10 cellular contexts compared by ENCODE assay signal in the genomic region with DNA sequence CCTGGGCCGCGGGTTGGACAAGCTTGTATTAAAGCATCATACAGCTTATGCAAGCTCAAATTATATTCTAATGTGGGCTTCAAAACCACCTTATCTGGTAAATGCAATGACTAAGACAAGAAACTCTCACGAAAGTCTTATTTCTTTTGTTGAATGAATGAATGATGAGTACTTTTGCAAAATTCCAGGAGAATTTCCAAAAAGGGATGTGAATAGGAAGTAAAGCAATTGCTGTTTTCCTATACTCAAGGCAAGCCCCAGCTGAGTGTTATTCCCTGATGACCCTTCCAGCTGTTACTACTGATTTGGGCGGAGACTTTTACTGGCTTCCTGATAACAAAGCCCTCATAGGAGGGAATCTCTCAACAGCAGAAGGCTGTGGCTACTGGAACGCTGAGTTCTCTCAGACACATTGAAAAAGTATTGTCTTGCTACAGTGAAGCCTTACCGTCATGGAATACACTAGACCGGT.
DNase-seq lines count a peak whose midpoint lies in the region; ATAC-seq, FAIRE-seq and TF ChIP-seq lines count a peak whose summit lies in the region.
"Had no signal": no experiment of that assay in that cellular context is flagged by ENCODE, and none has a peak within 500 bp of the region (broad histone marks: within the 10 kb centered on the region; RNA-seq: fewer than 3 reads in every experiment).

No MANE protein-coding gene starts in this region.

- H3K36me3 ChIP-seq in BLaER1 (no peaks in the 10 kb centered on the region), endothelial cell of umbilical vein (ENCODE audit: control insufficient read depth in 2 of 2, extremely low read depth in 1 of 2, insufficient read depth in 2 of 2, low read length in 2 of 2) (no peaks in the 10 kb centered on the region), lower lobe of right lung (no peaks in the 10 kb centered on the region), mammary epithelial cell (ENCODE audit: insufficient read depth, low read length) (no peaks in the 10 kb centered on the region)
- H3K36me3 ChIP-seq: WERI-Rb-1 had no signal

- FAIRE-seq in endothelial cell of umbilical vein (lab: Jason Lieb, UNC): no peak

- peaks cover 32% of the 10 kb centered on the region for H3K4me1 ChIP-seq in BLaER1
- H3K4me1 ChIP-seq in endothelial cell of umbilical vein (ENCODE audit: control insufficient read depth, extremely low read depth, insufficient read depth, low read length): peaks cover 4% of the 10 kb centered on the region
- peaks cover 6% of the 10 kb centered on the region for H3K4me1 ChIP-seq in lower lobe of right lung
- H3K4me1 ChIP-seq in mammary epithelial cell (ENCODE audit: insufficient read depth, low read length): no peaks in the 10 kb centered on the region

- CTCF ChIA-PET in endothelial cell of umbilical vein (lab: Charles Lee) (interaction anchor here (0.8 to 5.1 kb wide), 48 partner anchors 10 to 1620 kb away, joined by 3 to 253 read pairs (median 4); no protein-coding TSS in a partner anchor), mammary epithelial cell (lab: Charles Lee; ENCODE audit: low non-redundant PET) (interaction anchor here (0.7 to 1.0 kb wide), 4 partner anchors 68 to 450 kb away, joined by 3 to 10 read pairs (median 4); no protein-coding TSS in a partner anchor)

- TF ChIP-seq POLR2A in endothelial cell of umbilical vein (IDR thresholded peaks at IDR 0.05; ENCODE audit: low read depth, low read length): no peak

- H3K9ac ChIP-seq in BLaER1: no peak overlapping the region
- no peak overlapping the region for H3K9ac ChIP-seq in endothelial cell of umbilical vein (replicated peaks; ENCODE audit: extremely low read depth, insufficient read depth, low read length)
- H3K9ac ChIP-seq in mammary epithelial cell (ENCODE audit: insufficient read depth, low read length): no peak overlapping the region

- intact Hi-C loops in endothelial cell of umbilical vein (cut with micrococcal nuclease) (loop anchor here (1.0 to 5.0 kb wide), 6 partner anchors 191 to 902 kb away; partner anchors contain the start of gene MAST4), lower lobe of right lung (cut with DNase I) (loop anchor here (5.0 kb wide), 1 partner anchor 450 kb away; no protein-coding TSS in a partner anchor), mammary epithelial cell (cut with micrococcal nuclease) (loop anchor here (1.0 to 5.0 kb wide), 6 partner anchors 68 to 900 kb away; no protein-coding TSS in a partner anchor)

- H2AFZ ChIP-seq in endothelial cell of umbilical vein (ENCODE audit: low read depth, low read length): no peak overlapping the region
- H2AFZ ChIP-seq in mammary epithelial cell (ENCODE audit: low read depth, low read length): no peak overlapping the region
- H2AFZ ChIP-seq: hepatocyte had no signal

- ATAC-seq in lower lobe of right lung (peak; percentile 22 to 23), HG03045 (IDR thresholded peaks at IDR 0.05; ENCODE audit: unreplicated experiment) (no peak), HG03342 (IDR thresholded peaks at IDR 0.05; ENCODE audit: unreplicated experiment) (no peak)

- 76% methylated on average over 7 of the region's 7 CpGs for WGBS in mammary epithelial cell (ENCODE audit: low coverage, missing lambda C conversion rate)

- peak; percentile 77 for DNase-seq in NCI-H748 (lab: John Stamatoyannopoulos, UW; ENCODE audit: unreplicated experiment)
- DNase-seq in endothelial cell of umbilical vein (ENCODE audit: low read depth, low spot score): peak; percentile 49
- no peak for DNase-seq in lower lobe of right lung
- no peak for DNase-seq in mammary epithelial cell
- no peak for DNase-seq in GM19240 (ENCODE audit: insufficient read length, low spot score)

- BruUV-seq in endothelial cell of umbilical vein (replicated peaks; lab: Mats Ljungman, UMichigan) (no TSS peak), mammary epithelial cell (replicated peaks; lab: Mats Ljungman, UMichigan) (no TSS peak)

- no peak overlapping the region for H3K27ac ChIP-seq in BLaER1
- H3K27ac ChIP-seq in endothelial cell of umbilical vein (ENCODE audit: insufficient read depth, low read depth, low read length): no peak overlapping the region
- no peak overlapping the region for H3K27ac ChIP-seq in lower lobe of right lung
- no peak overlapping the region for H3K27ac ChIP-seq in mammary epithelial cell (ENCODE audit: insufficient read depth, low read depth, low read length)
- H3K27ac ChIP-seq: hepatocyte, WERI-Rb-1 had no signal

- TF ChIP-seq CTCF in endothelial cell of umbilical vein (IDR thresholded peaks at IDR 0.05; ENCODE audit: extremely low read depth in 1 of 2, insufficient read depth in 1 of 2, low read depth in 1 of 2, low read length in 2 of 2) (no peak), lower lobe of right lung (IDR thresholded peaks at IDR 0.05) (no peak), mammary epithelial cell (conservative IDR thresholded peaks at IDR 0.05 in 1 of 2, IDR thresholded peaks at IDR 0.05 in 1 of 2; ENCODE audit: extremely low read depth in 1 of 2, insufficient read depth in 1 of 2, low read depth in 1 of 2, low read length in 2 of 2) (no peak)

- POLR2A ChIA-PET in endothelial cell of umbilical vein (lab: Charles Lee): no interaction called here

- in situ Hi-C loops in mammary epithelial cell (cut with MboI; ENCODE audit: low sequenced_read_pairs in 2 of 2): loop anchor here (5.0 kb wide), 2 partner anchors 450 to 455 kb away; no protein-coding TSS in a partner anchor

- H3K27me3 ChIP-seq in BLaER1: no peaks in the 10 kb centered on the region
- peaks cover 7 to 14% of the 10 kb centered on the region in 2 experiments for H3K27me3 ChIP-seq in endothelial cell of umbilical vein (ENCODE audit: control insufficient read depth in 2 of 2, insufficient read depth in 2 of 2, low read length in 2 of 2)
- H3K27me3 ChIP-seq in lower lobe of right lung (ENCODE audit: low read depth): no peaks in the 10 kb centered on the region
- H3K27me3 ChIP-seq in mammary epithelial cell (ENCODE audit: insufficient read depth, low read length): no peaks in the 10 kb centered on the region
- H3K27me3 ChIP-seq: hepatocyte had no signal

- H3K9me3 ChIP-seq in BLaER1 (no peaks in the 10 kb centered on the region), endothelial cell of umbilical vein (replicated peaks; ENCODE audit: control insufficient read depth, insufficient read depth, low read length) (no peaks in the 10 kb centered on the region), lower lobe of right lung (no peaks in the 10 kb centered on the region), mammary epithelial cell (replicated peaks; ENCODE audit: insufficient read depth, low read length) (no peaks in the 10 kb centered on the region)

- dilution Hi-C loops in endothelial cell of umbilical vein (cut with MboI; ENCODE audit: extremely low pct_ligation_motif_present, low sequenced_read_pairs) (no loop called here), mammary epithelial cell (cut with HindIII; ENCODE audit: low sequenced_read_pairs) (loop anchor here (5.0 kb wide), 1 partner anchor 70 kb away; no protein-coding TSS in a partner anchor)

- H4K20me1 ChIP-seq in BLaER1 (no peaks in the 10 kb centered on the region), endothelial cell of umbilical vein (replicated peaks; ENCODE audit: control insufficient read depth, extremely low read depth, insufficient read depth, low read length) (no peaks in the 10 kb centered on the region), mammary epithelial cell (ENCODE audit: insufficient read depth, low read length) (no peaks in the 10 kb centered on the region)

- H3K79me2 ChIP-seq in endothelial cell of umbilical vein (ENCODE audit: control insufficient read depth, insufficient read depth, low read length) (no peaks in the 10 kb centered on the region), mammary epithelial cell (ENCODE audit: insufficient read depth, low read length) (no peaks in the 10 kb centered on the region)
- H3K79me2 ChIP-seq: hepatocyte had no signal

- H3K4me3 ChIP-seq in BLaER1: no peak overlapping the region
- H3K4me3 ChIP-seq in endothelial cell of umbilical vein (replicated peaks in 1 of 3; ENCODE audit: insufficient read depth in 1 of 3, low read depth in 1 of 3, low read length in 3 of 3): no peak overlapping the region
- H3K4me3 ChIP-seq in lower lobe of right lung: no peak overlapping the region
- no peak overlapping the region for H3K4me3 ChIP-seq in mammary epithelial cell (replicated peaks in 1 of 3; ENCODE audit: insufficient read depth in 1 of 3, low read depth in 2 of 3, low read length in 3 of 3)
- H3K4me3 ChIP-seq: hepatocyte had no signal

- H3K4me2 ChIP-seq in BLaER1 (peak overlapping the region; percentile 20), endothelial cell of umbilical vein (ENCODE audit: insufficient read depth, low read length) (no peak overlapping the region), mammary epithelial cell (ENCODE audit: insufficient read depth, low read depth, low read length) (no peak overlapping the region)
- H3K4me2 ChIP-seq: hepatocyte had no signal

- H3K9me1 ChIP-seq in endothelial cell of umbilical vein (replicated peaks; ENCODE audit: control insufficient read depth, extremely low read depth, insufficient read depth, low read length): no peaks in the 10 kb centered on the region

TF ChIP-seq in endothelial cell of umbilical vein, 7 proteins besides CTCF, POLR2A, EP300 and RAD21:
- TF ChIP-seq MYC (IDR thresholded peaks at IDR 0.05; ENCODE audit: low read depth, low read length) (no peak), JUN (IDR thresholded peaks at IDR 0.05; ENCODE audit: borderline replicate concordance, insufficient read depth, insufficient read length, low read depth) (no peak), MAX (IDR thresholded peaks at IDR 0.05; ENCODE audit: insufficient read depth, insufficient read length) (no peak), POLR2AphosphoS5 (IDR thresholded peaks at IDR 0.05; ENCODE audit: insufficient read depth, low read depth, low read length) (no peak), GATA2 (IDR thresholded peaks at IDR 0.05; ENCODE audit: insufficient read depth, insufficient read length, low read depth, low read length) (no peak), EZH2 (IDR thresholded peaks at IDR 0.05; ENCODE audit: borderline replicate concordance, low read depth, low read length, severe bottlenecking) (no peak)

Comparison
In these comparisons a context has a peak if more than half of its experiments do, and no peak if none do; other contexts are left out.
1. DNase-seq: peak in NCI-H748 (single experiment) and endothelial cell of umbilical vein (single experiment); none in lower lobe of right lung (single experiment), mammary epithelial cell (single experiment) and GM19240 (single experiment).
2. ATAC-seq: peak in lower lobe of right lung (2 of 2); none in HG03045 (single experiment) and HG03342 (single experiment).